11 cellular contexts compared by ENCODE assay signal in genomic region chr19:40528533-40529092, GRCh38. TPM values are rescaled to one million over a fixed set of nuclear protein-coding genes. Genes with fewer than 3 reads are reported as not detected.
DNase-seq lines count a peak whose midpoint lies in the region; ATAC-seq lines count a peak whose summit lies in the region.
"Had no signal": no experiment of that assay in that cellular context is flagged by ENCODE, and none has a peak within 500 bp of the region (broad histone marks: within the 10 kb centered on the region; RNA-seq: fewer than 3 reads in every experiment).

No MANE protein-coding gene starts in this region.

- H3K4me3 ChIP-seq in iPS-20b (ENCODE audit: low read length) (peak overlapping the region; percentile 54; the same call in 1 of the 2 replicates), stomach smooth muscle (ENCODE audit: low read length in 2 of 2) (peak overlapping the region; percentile 60 to 75)

- ATAC-seq in T-helper 17 cell (no peak), GM19455 (IDR thresholded peaks at IDR 0.05; ENCODE audit: unreplicated experiment) (no peak), HG02798 (IDR thresholded peaks at IDR 0.05; ENCODE audit: poor library complexity, unreplicated experiment) (no peak)

- H3K27me3 ChIP-seq in iPS-20b (ENCODE audit: insufficient read depth, low read length) (peaks cover 26% of the 10 kb centered on the region), stomach smooth muscle (ENCODE audit: control insufficient read depth in 1 of 2, insufficient read depth in 2 of 2, low read length in 2 of 2) (peaks cover 0 to 6% of the 10 kb centered on the region in 2 donors)
- H3K27me3 ChIP-seq: breast epithelium had no signal

- H3K9ac ChIP-seq in iPS-20b (ENCODE audit: low read depth, low read length) (peak overlapping the region; percentile 29; the same call in 1 of the 2 replicates), stomach smooth muscle (ENCODE audit: low read length in 2 of 2) (no peak overlapping the region)

- H3K36me3 Mint-ChIP-seq in activated naive CD8-positive, alpha-beta T cell: no peaks in the 10 kb centered on the region
- no peaks in the 10 kb centered on the region for H3K36me3 Mint-ChIP-seq in activated naive CD8-positive, alpha-beta T cell treated with anti-CD3 and anti-CD28 coated beads for 36 hours
- H3K36me3 Mint-ChIP-seq in T-helper 17 cell (ENCODE audit: low read depth): peaks cover 6% of the 10 kb centered on the region

- H3K4me3 Mint-ChIP-seq in activated naive CD8-positive, alpha-beta T cell: peak overlapping the region; percentile 2
- H3K4me3 Mint-ChIP-seq in activated naive CD8-positive, alpha-beta T cell treated with anti-CD3 and anti-CD28 coated beads for 36 hours: no peak overlapping the region
- H3K4me3 Mint-ChIP-seq in T-helper 17 cell: peak overlapping the region; percentile 84

- H3K4me1 ChIP-seq in iPS-20b (ENCODE audit: insufficient read depth, low read length): peaks cover 9% of the 10 kb centered on the region; the same call in 1 of the 2 replicates
- H3K4me1 ChIP-seq in stomach smooth muscle (ENCODE audit: control insufficient read depth, insufficient read depth, low read length): peaks cover 21% of the 10 kb centered on the region

- H3K9me3 ChIP-seq in T-helper 17 cell (ENCODE audit: control insufficient read depth, low read length, poor library complexity, severe bottlenecking): no peaks in the 10 kb centered on the region
- no peaks in the 10 kb centered on the region for H3K9me3 ChIP-seq in iPS-20b (ENCODE audit: insufficient read depth, low read depth, low read length)
- H3K9me3 ChIP-seq in stomach smooth muscle (ENCODE audit: control insufficient read depth in 2 of 2, low read length in 2 of 2): no peaks in the 10 kb centered on the region
- H3K9me3 ChIP-seq: breast epithelium, neutrophil, SJSA1 had no signal

- no peak overlapping the region for H3K27ac Mint-ChIP-seq in activated naive CD8-positive, alpha-beta T cell
- H3K27ac Mint-ChIP-seq in activated naive CD8-positive, alpha-beta T cell treated with anti-CD3 and anti-CD28 coated beads for 36 hours: no peak overlapping the region
- peak overlapping the region; percentile 67 for H3K27ac Mint-ChIP-seq in T-helper 17 cell

- H3K4me1 Mint-ChIP-seq in activated naive CD8-positive, alpha-beta T cell (ENCODE audit: low read depth): peaks cover 14% of the 10 kb centered on the region
- H3K4me1 Mint-ChIP-seq in activated naive CD8-positive, alpha-beta T cell treated with anti-CD3 and anti-CD28 coated beads for 36 hours: peaks cover 11% of the 10 kb centered on the region
- peaks cover 31% of the 10 kb centered on the region for H3K4me1 Mint-ChIP-seq in T-helper 17 cell

- no peak overlapping the region for H3K27ac ChIP-seq in iPS-20b (ENCODE audit: low read length)
- H3K27ac ChIP-seq in stomach smooth muscle (ENCODE audit: low read length): no peak overlapping the region
- H3K27ac ChIP-seq: neutrophil, SJSA1 had no signal

- H3K9me3 Mint-ChIP-seq in activated naive CD8-positive, alpha-beta T cell (ENCODE audit: low read depth): no peaks in the 10 kb centered on the region
- peaks cover 3% of the 10 kb centered on the region for H3K9me3 Mint-ChIP-seq in activated naive CD8-positive, alpha-beta T cell treated with anti-CD3 and anti-CD28 coated beads for 36 hours

- no peaks in the 10 kb centered on the region for H3K36me3 ChIP-seq in iPS-20b (ENCODE audit: insufficient read depth, low read depth, low read length)
- no peaks in the 10 kb centered on the region for H3K36me3 ChIP-seq in stomach smooth muscle (ENCODE audit: control insufficient read depth in 2 of 2, insufficient read depth in 2 of 2, low read length in 2 of 2)
- H3K36me3 ChIP-seq: breast epithelium, neutrophil, SJSA1 had no signal

- no peak for DNase-seq in activated naive CD8-positive, alpha-beta T cell treated with anti-CD3 and anti-CD28 coated beads for 36 hours
- DNase-seq in T-helper 17 cell: no peak
- DNase-seq in activated effector memory CD4-positive, alpha-beta T cell treated with anti-CD3 and anti-CD28 coated beads, Interleukin-2, amount 50 U/mL, for 16 hours: no peak

- peaks cover 9% of the 10 kb centered on the region for H3K27me3 Mint-ChIP-seq in activated naive CD8-positive, alpha-beta T cell
- H3K27me3 Mint-ChIP-seq in activated naive CD8-positive, alpha-beta T cell treated with anti-CD3 and anti-CD28 coated beads for 36 hours: peaks cover 23% of the 10 kb centered on the region
- peaks cover 37% of the 10 kb centered on the region for H3K27me3 Mint-ChIP-seq in T-helper 17 cell

RNA-seq across cellular contexts. Expression of gene SHKBP1, which starts 48.1 kb away (rescaled TPM):
- total RNA-seq in activated naive CD8-positive, alpha-beta T cell treated with anti-CD3 and anti-CD28 coated beads for 36 hours: 10 to 100 TPM; 71.1 to 74.5 TPM
- 100 to 1,000 TPM; 124 to 141 TPM for total RNA-seq in T-helper 17 cell
